ENCODE assay signal across 8 cellular contexts in the genomic region with DNA sequence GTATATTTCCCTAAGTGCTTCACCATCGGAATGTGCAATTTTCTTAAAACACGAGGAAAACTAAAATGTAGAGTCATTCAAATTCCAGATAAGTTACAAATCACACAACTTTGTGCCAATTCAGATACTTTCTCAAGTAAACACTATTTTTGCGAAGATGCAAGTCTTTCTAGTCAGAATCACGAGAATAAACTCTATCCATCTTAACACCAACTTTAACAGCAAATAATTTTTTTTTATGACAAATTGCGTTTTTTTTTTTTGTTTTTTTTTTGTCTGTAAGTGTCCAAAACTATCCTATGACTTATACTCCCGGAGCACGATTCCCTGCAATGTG. TPM values are rescaled to one million over a fixed set of nuclear protein-coding genes. Genes with fewer than 3 reads are reported as not detected.
DNase-seq lines count a peak whose midpoint lies in the region; ATAC-seq and TF ChIP-seq lines count a peak whose summit lies in the region.

No MANE protein-coding gene starts in this region.

- no peak for TF ChIP-seq EP300 in ovary (IDR thresholded peaks at IDR 0.05)

- TF ChIP-seq CTCF in PC-3 (conservative IDR thresholded peaks at IDR 0.05; ENCODE audit: low read depth, low read length) (no peak), ovary (IDR thresholded peaks at IDR 0.05) (no peak)

- no peaks in the 10 kb centered on the region for H4K20me1 ChIP-seq in PC-3 (ENCODE audit: low read length)

- H3K36me3 Mint-ChIP-seq in CD4-positive, alpha-beta memory T cell: peaks cover 4 to 15% of the 10 kb centered on the region in 2 donors

- peaks cover 64% of the 10 kb centered on the region for H3K79me2 ChIP-seq in PC-3 (ENCODE audit: low read length)

- ATAC-seq in PC-3 (no peak), HG03571 (IDR thresholded peaks at IDR 0.05; ENCODE audit: unreplicated experiment) (no peak)

- WGBS in ovary, 3 donors: 0 to 1% (median 0%) methylated on average over 7 of the region's 7 CpGs

- H2AFZ ChIP-seq in PC-3 (ENCODE audit: low read length): peak overlapping the region; percentile 71; the same call in 1 of the 2 replicates

- H3K27me3 Mint-ChIP-seq in CD4-positive, alpha-beta memory T cell: no peaks in the 10 kb centered on the region

- intact Hi-C loops in CD4-positive, alpha-beta memory T cell (cut with micrococcal nuclease): loop anchor here (2.0 to 10.0 kb wide), 3 partner anchors 16 to 1844 kb away; a partner anchor contains a TSS
- intact Hi-C loops in PC-3 (cut with micrococcal nuclease) (loop anchor here (1.0 to 10.0 kb wide), 2 partner anchors 184 to 676 kb away; no protein-coding TSS in a partner anchor), ovary (cut with DNase I) (loop anchor here in 3 of 4 donors (2.0 to 5.0 kb wide), 4 partner anchors 111 to 674 kb away; a partner anchor contains a TSS)

- no peaks in the 10 kb centered on the region for H3K9me2 ChIP-seq in PC-3 (replicated peaks; ENCODE audit: low read length)

- H3K4me1 ChIP-seq in CD4-positive, alpha-beta memory T cell (ENCODE audit: insufficient read depth, low read length): peaks cover 52% of the 10 kb centered on the region
- peaks cover 9% of the 10 kb centered on the region for H3K4me1 ChIP-seq in PC-3 (ENCODE audit: insufficient read depth, low read length)
- H3K4me1 ChIP-seq in ovary (ENCODE audit: insufficient read depth): peaks cover 4% of the 10 kb centered on the region

- H3K9ac ChIP-seq in PC-3 (ENCODE audit: low read length): peak overlapping the region; percentile 94

- BruUV-seq in PC-3 (replicated peaks; lab: Mats Ljungman, UMichigan): TSS peak; percentile 70

- H3K9me3 ChIP-seq in CD4-positive, alpha-beta memory T cell (ENCODE audit: control insufficient read depth in 1 of 2, low read length in 2 of 2): no peaks in the 10 kb centered on the region
- H3K9me3 ChIP-seq in PC-3 (ENCODE audit: low read length): no peaks in the 10 kb centered on the region
- no peaks in the 10 kb centered on the region for H3K9me3 ChIP-seq in ovary

- peak overlapping the region; percentile 80 for H3K27ac ChIP-seq in CD4-positive, alpha-beta memory T cell (ENCODE audit: low read depth, low read length)
- H3K27ac ChIP-seq in PC-3 (ENCODE audit: low read length): peak overlapping the region; percentile 75
- H3K27ac ChIP-seq in epithelial cell of prostate: peak overlapping the region; percentile 97
- peak overlapping the region; percentile 99 to 100 for H3K27ac ChIP-seq in ovary

- POLR2A ChIA-PET in CD4-positive, alpha-beta memory T cell (lab: Charles Lee; ENCODE audit: partially characterized antibody): interaction anchor here (2.6 to 6.4 kb wide), 5 partner anchors 57 to 555 kb away, joined by 20 to 143 read pairs (median 46); a partner anchor contains a TSS
- POLR2A ChIA-PET in PC-3 (lab: Charles Lee; ENCODE audit: unreplicated experiment): no interaction called here

- no peaks in the 10 kb centered on the region for H3K9me3 Mint-ChIP-seq in CD4-positive, alpha-beta memory T cell

- H3K4me1 Mint-ChIP-seq in CD4-positive, alpha-beta memory T cell: peaks cover 37 to 66% (median 49%) of the 10 kb centered on the region in 4 donors

- TF ChIP-seq POLR2A in ovary (IDR thresholded peaks at IDR 0.05): no peak

- peak overlapping the region; percentile 94 for H3K4me2 ChIP-seq in PC-3 (ENCODE audit: low read length)

- no peaks in the 10 kb centered on the region for H3K27me3 ChIP-seq in CD4-positive, alpha-beta memory T cell (ENCODE audit: insufficient read depth, low read length)
- H3K27me3 ChIP-seq in PC-3 (ENCODE audit: low read length) (no peaks in the 10 kb centered on the region), ovary (no peaks in the 10 kb centered on the region)

- H3K36me3 ChIP-seq in CD4-positive, alpha-beta memory T cell (ENCODE audit: insufficient read depth, low read length): no peaks in the 10 kb centered on the region
- H3K36me3 ChIP-seq in PC-3 (ENCODE audit: low read depth, low read length) (no peaks in the 10 kb centered on the region), ovary (no peaks in the 10 kb centered on the region)

- peak overlapping the region; percentile 76 to 94 for H3K4me3 ChIP-seq in CD4-positive, alpha-beta memory T cell (ENCODE audit: low read length in 2 of 2)
- H3K4me3 ChIP-seq in PC-3 (ENCODE audit: low read length) (peak overlapping the region; percentile 73), ovary (peak overlapping the region; percentile 75)

- peak overlapping the region; percentile 84 to 97 (median 94) for H3K4me3 Mint-ChIP-seq in CD4-positive, alpha-beta memory T cell

- no peaks in the 10 kb centered on the region for H3F3A ChIP-seq in PC-3 (ENCODE audit: low read length, unreplicated experiment)

- CTCF ChIA-PET in CD4-positive, alpha-beta memory T cell (lab: Charles Lee; ENCODE audit: partially characterized antibody): interaction anchor here (1.9 to 3.2 kb wide), 4 partner anchors 24 to 555 kb away, joined by 7 to 132 read pairs (median 78); a partner anchor contains a TSS
- CTCF ChIA-PET in PC-3 (lab: Charles Lee): interaction anchor here (0.5 kb wide), 1 partner anchor 161 kb away, joined by 6 read pairs; no protein-coding TSS in a partner anchor

- peak overlapping the region; percentile 84 to 97 (median 93) for H3K27ac Mint-ChIP-seq in CD4-positive, alpha-beta memory T cell

- DNase-seq in CD4-positive, alpha-beta memory T cell: no peak
- DNase-seq in PC-3 (peak; percentile 25), epithelial cell of prostate (ENCODE audit: low read depth, low spot score) (no peak), ovary (no peak), SK-N-DZ (ENCODE audit: low spot score) (no peak), COLO829 (ENCODE audit: low spot score) (no peak), NCI-H345 (lab: John Stamatoyannopoulos, UW) (no peak)

RNA-seq across cellular contexts. Expression of a gene that starts 1.3 kb away (rescaled TPM):
- 10 to 100 TPM; 52.7 to 56.1 TPM for total RNA-seq in CD4-positive, alpha-beta memory T cell
- 10 to 100 TPM; 17.6 to 21.6 TPM for polyA plus RNA-seq in CD4-positive, alpha-beta memory T cell
- total RNA-seq in PC-3 (2014; rRNA removed) (13.1 and 14.6 TPM in 2 replicates), ovary (10 to 100 TPM; 39.1 to 66.3 (median 57.5) TPM)
- 10 to 100 TPM; 18.7 to 19.4 TPM for polyA plus RNA-seq in ovary
- polyA plus RNA-seq in SK-N-DZ (2014; cell fraction: cytosol; rRNA removed): 13.9 and 15.9 TPM in 2 replicates
- 11.3 and 12.9 TPM in 2 replicates for polyA plus RNA-seq in SK-N-DZ (2014; cell fraction: nucleus; rRNA removed)
